Comparison of ENCODE assay signal across 8 cellular contexts in the genomic region with DNA sequence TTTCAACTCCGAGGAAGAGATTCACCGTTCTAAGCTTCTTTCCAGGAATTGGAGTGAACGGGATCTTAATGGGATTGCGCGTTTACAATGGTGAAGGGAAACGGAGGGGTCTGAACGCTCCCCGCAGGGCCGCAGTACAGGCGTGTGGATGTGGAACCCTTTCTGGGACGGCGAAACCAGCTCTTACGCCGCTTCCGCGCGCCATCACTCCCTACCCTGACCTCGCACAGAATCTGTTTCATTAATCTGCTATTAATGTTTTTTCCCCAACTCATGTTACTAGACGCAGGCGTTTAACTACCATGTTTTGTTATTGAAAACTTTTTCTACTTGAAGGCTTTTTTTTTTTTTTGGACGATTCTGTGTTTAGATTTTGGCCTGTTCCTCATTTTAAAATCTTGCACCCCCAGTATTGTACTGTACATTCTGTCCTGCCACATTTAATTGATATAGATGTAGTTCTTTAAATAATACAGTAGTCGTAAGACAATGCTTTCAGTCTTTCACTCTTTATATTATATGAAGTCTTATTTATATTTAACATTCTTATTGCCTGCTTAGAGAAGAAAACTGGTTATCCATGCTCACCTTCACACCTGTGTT. TPM values are rescaled to one million over a fixed set of nuclear protein-coding genes. Genes with fewer than 3 reads are reported as not detected.
DNase-seq lines count a peak whose midpoint lies in the region; ATAC-seq and TF ChIP-seq lines count a peak whose summit lies in the region.

No MANE protein-coding gene starts in this region.

- CTCF ChIA-PET in A673 (lab: Charles Lee): interaction anchor here (0.7 to 1.7 kb wide), 4 partner anchors 194 to 544 kb away, joined by 4 to 7 read pairs (median 5); no protein-coding TSS in a partner anchor

- no peaks in the 10 kb centered on the region for H3K36me3 ChIP-seq in A673 (ENCODE audit: insufficient read depth, low read length, poor library complexity, severe bottlenecking)
- no peaks in the 10 kb centered on the region for H3K36me3 ChIP-seq in NT2/D1 (ENCODE audit: insufficient read depth, insufficient read length, low read length)
- no peaks in the 10 kb centered on the region for H3K36me3 ChIP-seq in lower lobe of right lung
- H3K36me3 ChIP-seq in testis (ENCODE audit: low read depth, missing control alignments): no peaks in the 10 kb centered on the region

- 0% methylated on average over 22 of the region's 22 CpGs for WGBS in testis, 2 donors

- in situ Hi-C loops in GM13977 (cut with MboI; ENCODE audit: low pct_unique_long_range_greater_than_20kb, low sequenced_read_pairs, unreplicated experiment): no loop called here

- intact Hi-C loops in A673 (cut with micrococcal nuclease; ENCODE audit: unreplicated experiment): loop anchor here (5.0 kb wide), 1 partner anchor 521 kb away; no protein-coding TSS in a partner anchor
- intact Hi-C loops in lower lobe of right lung (cut with DNase I): no loop called here
- intact Hi-C loops in testis (cut with DNase I; ENCODE audit: low total_unique reads): no loop called here

- BruUV-seq in A673 (replicated peaks; lab: Mats Ljungman, UMichigan): TSS peak; percentile 89

- H3K27ac ChIP-seq in A673 (ENCODE audit: low read depth, low read length, poor library complexity, severe bottlenecking) (peak overlapping the region; percentile 99), lower lobe of right lung (peak overlapping the region; percentile 97), testis (peak overlapping the region; percentile 92 to 98)

- POLR2A ChIA-PET in A673 (lab: Charles Lee; ENCODE audit: low non-redundant PET): interaction anchor here (0.6 to 1.3 kb wide), 4 partner anchors 51 to 480 kb away, joined by 3 to 5 read pairs (median 3); no protein-coding TSS in a partner anchor

- peak overlapping the region; percentile 90 for H3K9ac ChIP-seq in NT2/D1 (ENCODE audit: insufficient read length, low read depth)

- H3K4me3 ChIP-seq in A673 (ENCODE audit: low read depth, low read length, poor library complexity, severe bottlenecking) (peak overlapping the region; percentile 95), NT2/D1 (ENCODE audit: insufficient read length, low read depth) (peak overlapping the region; percentile 62), cardiac fibroblast (replicated peaks in 1 of 2; ENCODE audit: low read depth in 2 of 2, low read length in 2 of 2) (peak overlapping the region; percentile 72 to 75), lower lobe of right lung (peak overlapping the region; percentile 77), testis (peak overlapping the region; percentile 87 to 92)

- no peak for DNase-seq in A673 (ENCODE audit: low spot score)
- peak; percentile 21 for DNase-seq in GM13977 (ENCODE audit: low spot score)
- no peak for DNase-seq in NT2/D1 (ENCODE audit: low read depth, low spot score)
- no peak for DNase-seq in cardiac fibroblast (ENCODE audit: low read depth in 2 of 2)
- peak; percentile 50 for DNase-seq in lower lobe of right lung
- peak; percentile 63 for DNase-seq in testis
- DNase-seq in NCI-H1092 treated with DMSO at 0.1 percent for 48 hours (lab: John Stamatoyannopoulos, UW): no peak

- TF ChIP-seq POLR2A in testis (IDR thresholded peaks at IDR 0.05): no peak

- ATAC-seq in HG02943 (IDR thresholded peaks at IDR 0.05; ENCODE audit: low read depth, unreplicated experiment) (peak; percentile 27), lower lobe of right lung (peak; percentile 39 to 53)

- no peaks in the 10 kb centered on the region for H3K27me3 ChIP-seq in A673 (replicated peaks; ENCODE audit: insufficient read depth, low read depth, low read length, poor library complexity)
- no peaks in the 10 kb centered on the region for H3K27me3 ChIP-seq in NT2/D1 (ENCODE audit: insufficient read depth, insufficient read length)
- no peaks in the 10 kb centered on the region for H3K27me3 ChIP-seq in lower lobe of right lung (ENCODE audit: low read depth)
- H3K27me3 ChIP-seq in testis: no peaks in the 10 kb centered on the region

- H3K9me3 ChIP-seq in A673 (ENCODE audit: low read depth, low read length, poor library complexity, severe bottlenecking) (no peaks in the 10 kb centered on the region), NT2/D1 (ENCODE audit: insufficient read depth, low read length) (no peaks in the 10 kb centered on the region), lower lobe of right lung (no peaks in the 10 kb centered on the region), testis (no peaks in the 10 kb centered on the region)

- H3K4me1 ChIP-seq in A673 (ENCODE audit: insufficient read depth, low read length, poor library complexity, severe bottlenecking): peaks cover 4% of the 10 kb centered on the region
- no peaks in the 10 kb centered on the region for H3K4me1 ChIP-seq in NT2/D1 (ENCODE audit: insufficient read depth, insufficient read length)
- peaks cover 20% of the 10 kb centered on the region for H3K4me1 ChIP-seq in lower lobe of right lung
- H3K4me1 ChIP-seq in testis: peaks cover 18% of the 10 kb centered on the region

- no peak for TF ChIP-seq CTCF in A673 (conservative IDR thresholded peaks at IDR 0.05; ENCODE audit: low read depth, low read length)
- no peak for TF ChIP-seq CTCF in GM13977 (IDR thresholded peaks at IDR 0.05; ENCODE audit: extremely low read depth, insufficient read depth, missing control alignments)
- TF ChIP-seq CTCF in cardiac fibroblast (IDR thresholded peaks at IDR 0.05; ENCODE audit: low read depth, low read length): no peak
- peak; percentile 2 for TF ChIP-seq CTCF in lower lobe of right lung (IDR thresholded peaks at IDR 0.05)
- TF ChIP-seq CTCF in testis (IDR thresholded peaks at IDR 0.05): no peak

RNA-seq across cellular contexts. Expression of gene SUPT3H, which starts 0.7 kb away (rescaled TPM):
- total RNA-seq in A673 (2021) (10.8 and 14.2 TPM in 2 replicates), lower lobe of right lung (6.7 TPM), testis (10 to 100 TPM; 29.4 to 30.8 TPM)
- 35.9 TPM for polyA plus RNA-seq in testis (ENCODE audit: insufficient read depth, low read depth, low replicate concordance)

RNA-seq across cellular contexts. Expression of gene RUNX2, which starts 50.3 kb away (rescaled TPM):
- total RNA-seq in A673 (2021) (4.0 and 4.9 TPM in 2 replicates), lower lobe of right lung (3.7 TPM), testis (1 to 10 TPM; 2.9 to 4.3 TPM)
- polyA plus RNA-seq in testis (ENCODE audit: insufficient read depth, low read depth, low replicate concordance): 6.0 TPM

Comparison
In these comparisons a context has a peak if more than half of its experiments do, and no peak if none do; other contexts are left out.
1. DNase-seq: peak in GM13977 (single experiment), lower lobe of right lung (single experiment) and testis (single experiment); none in A673 (single experiment), NT2/D1 (single experiment), cardiac fibroblast (0 of 2) and NCI-H1092 treated with DMSO at 0.1 percent for 48 hours (single experiment).
2. Peak in every context shown above with its lines, with median percentiles within 50 percentile points of each other: H3K27ac ChIP-seq and H3K4me3 ChIP-seq.